In the genomic region with DNA sequence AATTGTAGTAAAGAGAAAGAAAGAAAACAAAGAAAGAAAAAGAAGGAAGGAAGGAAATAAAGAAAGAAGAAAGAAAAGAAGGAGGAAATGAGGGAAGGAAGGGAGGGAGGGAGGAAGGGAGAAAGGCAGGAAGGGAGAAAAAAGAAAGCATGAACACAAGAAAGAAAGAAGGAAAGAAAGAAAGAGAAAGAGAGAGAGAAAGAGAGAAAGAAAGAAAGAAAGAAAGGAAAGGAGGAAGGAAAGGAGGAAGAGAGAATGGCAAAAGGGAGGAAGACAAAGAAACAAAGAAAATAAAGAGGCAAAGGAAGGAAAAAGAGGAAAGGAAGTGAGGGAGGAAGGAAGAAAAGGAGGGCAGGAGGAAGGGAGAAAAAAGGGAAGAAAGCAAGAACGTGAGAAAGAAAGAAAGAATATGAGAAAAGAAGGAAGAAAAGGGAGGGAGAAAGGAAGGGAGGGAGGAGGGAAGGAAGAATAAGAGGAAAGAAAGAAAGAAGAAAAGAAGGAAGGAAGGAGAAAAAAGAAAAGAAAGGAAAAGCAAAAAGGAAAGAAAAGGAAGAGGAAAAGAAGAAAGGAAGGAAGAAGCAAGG, we compare ENCODE assay signal across 3 cellular contexts.
TF ChIP-seq lines count a peak whose summit lies in the region.
"Not testable (repeated sequence)": the region's sequence is repeated elsewhere in the genome, so short reads cannot be mapped to it uniquely, and the experiment has no call there.

No MANE protein-coding gene starts in this region.

TF ChIP-seq in HEK293, 187 proteins besides CTCF, POLR2A, EP300 and RAD21:
- TF ChIP-seq ZNF366 (tag by site-specific recombination; conservative IDR thresholded peaks at IDR 0.05) (peak; percentile 49; the same call in 1 of the 2 replicates), PRDM1 (tag by site-specific recombination; IDR thresholded peaks at IDR 0.05) (peak; percentile 67)

TF ChIP-seq in K562, 482 proteins besides CTCF, POLR2A, EP300 and RAD21:
- TF ChIP-seq, protein P1, sequence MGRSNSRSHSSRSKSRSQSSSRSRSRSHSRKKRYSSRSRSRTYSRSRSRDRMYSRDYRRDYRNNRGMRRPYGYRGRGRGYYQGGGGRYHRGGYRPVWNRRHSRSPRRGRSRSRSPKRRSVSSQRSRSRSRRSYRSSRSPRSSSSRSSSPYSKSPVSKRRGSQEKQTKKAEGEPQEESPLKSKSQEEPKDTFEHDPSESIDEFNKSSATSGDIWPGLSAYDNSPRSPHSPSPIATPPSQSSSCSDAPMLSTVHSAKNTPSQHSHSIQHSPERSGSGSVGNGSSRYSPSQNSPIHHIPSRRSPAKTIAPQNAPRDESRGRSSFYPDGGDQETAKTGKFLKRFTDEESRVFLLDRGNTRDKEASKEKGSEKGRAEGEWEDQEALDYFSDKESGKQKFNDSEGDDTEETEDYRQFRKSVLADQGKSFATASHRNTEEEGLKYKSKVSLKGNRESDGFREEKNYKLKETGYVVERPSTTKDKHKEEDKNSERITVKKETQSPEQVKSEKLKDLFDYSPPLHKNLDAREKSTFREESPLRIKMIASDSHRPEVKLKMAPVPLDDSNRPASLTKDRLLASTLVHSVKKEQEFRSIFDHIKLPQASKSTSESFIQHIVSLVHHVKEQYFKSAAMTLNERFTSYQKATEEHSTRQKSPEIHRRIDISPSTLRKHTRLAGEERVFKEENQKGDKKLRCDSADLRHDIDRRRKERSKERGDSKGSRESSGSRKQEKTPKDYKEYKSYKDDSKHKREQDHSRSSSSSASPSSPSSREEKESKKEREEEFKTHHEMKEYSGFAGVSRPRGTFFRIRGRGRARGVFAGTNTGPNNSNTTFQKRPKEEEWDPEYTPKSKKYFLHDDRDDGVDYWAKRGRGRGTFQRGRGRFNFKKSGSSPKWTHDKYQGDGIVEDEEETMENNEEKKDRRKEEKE (IDR thresholded peaks at IDR 0.05; ENCODE audit: borderline replicate concordance in 1 of 2, control insufficient read depth in 1 of 2, low read depth in 2 of 2, low read length in 1 of 2) = 0 out of 4 replicates have a peak, but pooled peaks of 1 of the 2 experiments have one; percentile 72
- TF ChIP-seq, protein P2, sequence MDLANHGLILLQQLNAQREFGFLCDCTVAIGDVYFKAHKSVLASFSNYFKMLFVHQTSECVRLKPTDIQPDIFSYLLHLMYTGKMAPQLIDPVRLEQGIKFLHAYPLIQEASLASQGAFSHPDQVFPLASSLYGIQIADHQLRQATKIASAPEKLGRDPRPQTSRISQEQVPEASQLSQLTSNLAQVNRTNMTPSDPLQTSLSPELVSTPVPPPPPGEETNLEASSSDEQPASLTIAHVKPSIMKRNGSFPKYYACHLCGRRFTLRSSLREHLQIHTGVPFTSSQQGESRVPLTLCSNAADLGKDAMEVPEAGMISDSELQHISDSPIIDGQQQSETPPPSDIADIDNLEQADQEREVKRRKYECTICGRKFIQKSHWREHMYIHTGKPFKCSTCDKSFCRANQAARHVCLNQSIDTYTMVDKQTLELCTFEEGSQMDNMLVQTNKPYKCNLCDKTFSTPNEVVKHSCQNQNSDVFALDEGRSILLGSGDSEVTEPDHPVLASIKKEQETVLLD (IDR thresholded peaks at IDR 0.05) = 0 out of 2 replicates have a peak, but pooled peaks have one; percentile 34
- TF ChIP-seq, protein P3, sequence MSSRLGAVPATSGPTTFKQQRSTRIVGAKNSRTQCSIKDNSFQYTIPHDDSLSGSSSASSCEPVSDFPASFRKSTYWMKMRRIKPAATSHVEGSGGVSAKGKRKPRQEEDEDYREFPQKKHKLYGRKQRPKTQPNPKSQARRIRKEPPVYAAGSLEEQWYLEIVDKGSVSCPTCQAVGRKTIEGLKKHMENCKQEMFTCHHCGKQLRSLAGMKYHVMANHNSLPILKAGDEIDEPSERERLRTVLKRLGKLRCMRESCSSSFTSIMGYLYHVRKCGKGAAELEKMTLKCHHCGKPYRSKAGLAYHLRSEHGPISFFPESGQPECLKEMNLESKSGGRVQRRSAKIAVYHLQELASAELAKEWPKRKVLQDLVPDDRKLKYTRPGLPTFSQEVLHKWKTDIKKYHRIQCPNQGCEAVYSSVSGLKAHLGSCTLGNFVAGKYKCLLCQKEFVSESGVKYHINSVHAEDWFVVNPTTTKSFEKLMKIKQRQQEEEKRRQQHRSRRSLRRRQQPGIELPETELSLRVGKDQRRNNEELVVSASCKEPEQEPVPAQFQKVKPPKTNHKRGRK (tag; IDR thresholded peaks at IDR 0.05) = peak; percentile 98
- TF ChIP-seq, protein P4, sequence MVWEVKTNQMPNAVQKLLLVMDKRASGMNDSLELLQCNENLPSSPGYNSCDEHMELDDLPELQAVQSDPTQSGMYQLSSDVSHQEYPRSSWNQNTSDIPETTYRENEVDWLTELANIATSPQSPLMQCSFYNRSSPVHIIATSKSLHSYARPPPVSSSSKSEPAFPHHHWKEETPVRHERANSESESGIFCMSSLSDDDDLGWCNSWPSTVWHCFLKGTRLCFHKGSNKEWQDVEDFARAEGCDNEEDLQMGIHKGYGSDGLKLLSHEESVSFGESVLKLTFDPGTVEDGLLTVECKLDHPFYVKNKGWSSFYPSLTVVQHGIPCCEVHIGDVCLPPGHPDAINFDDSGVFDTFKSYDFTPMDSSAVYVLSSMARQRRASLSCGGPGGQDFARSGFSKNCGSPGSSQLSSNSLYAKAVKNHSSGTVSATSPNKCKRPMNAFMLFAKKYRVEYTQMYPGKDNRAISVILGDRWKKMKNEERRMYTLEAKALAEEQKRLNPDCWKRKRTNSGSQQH (CRISPR knock-in tag; IDR thresholded peaks at IDR 0.05) = 0 out of 2 replicates have a peak, but pooled peaks have one; percentile 54

TF ChIP-seq in HepG2, 621 proteins besides CTCF, POLR2A, EP300 and RAD21:
- 0 out of 2 replicates have a peak, but pooled peaks have one; percentile 6 for TF ChIP-seq LCORL (IDR thresholded peaks at IDR 0.05)
- not testable (repeated sequence) for TF ChIP-seq LCORL (CRISPR knock-in tag; IDR thresholded peaks at IDR 0.05); ATF7 (CRISPR knock-in tag; IDR thresholded peaks at IDR 0.05); NONO (CRISPR knock-in tag; conservative IDR thresholded peaks at IDR 0.05); FOXP1 (CRISPR knock-in tag; IDR thresholded peaks at IDR 0.05)
- TF ChIP-seq, protein P5, sequence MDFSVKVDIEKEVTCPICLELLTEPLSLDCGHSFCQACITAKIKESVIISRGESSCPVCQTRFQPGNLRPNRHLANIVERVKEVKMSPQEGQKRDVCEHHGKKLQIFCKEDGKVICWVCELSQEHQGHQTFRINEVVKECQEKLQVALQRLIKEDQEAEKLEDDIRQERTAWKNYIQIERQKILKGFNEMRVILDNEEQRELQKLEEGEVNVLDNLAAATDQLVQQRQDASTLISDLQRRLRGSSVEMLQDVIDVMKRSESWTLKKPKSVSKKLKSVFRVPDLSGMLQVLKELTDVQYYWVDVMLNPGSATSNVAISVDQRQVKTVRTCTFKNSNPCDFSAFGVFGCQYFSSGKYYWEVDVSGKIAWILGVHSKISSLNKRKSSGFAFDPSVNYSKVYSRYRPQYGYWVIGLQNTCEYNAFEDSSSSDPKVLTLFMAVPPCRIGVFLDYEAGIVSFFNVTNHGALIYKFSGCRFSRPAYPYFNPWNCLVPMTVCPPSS (IDR thresholded peaks at IDR 0.05) = peak; percentile 95; the same call in 1 of the 2 replicates
- TF ChIP-seq, protein P6, sequence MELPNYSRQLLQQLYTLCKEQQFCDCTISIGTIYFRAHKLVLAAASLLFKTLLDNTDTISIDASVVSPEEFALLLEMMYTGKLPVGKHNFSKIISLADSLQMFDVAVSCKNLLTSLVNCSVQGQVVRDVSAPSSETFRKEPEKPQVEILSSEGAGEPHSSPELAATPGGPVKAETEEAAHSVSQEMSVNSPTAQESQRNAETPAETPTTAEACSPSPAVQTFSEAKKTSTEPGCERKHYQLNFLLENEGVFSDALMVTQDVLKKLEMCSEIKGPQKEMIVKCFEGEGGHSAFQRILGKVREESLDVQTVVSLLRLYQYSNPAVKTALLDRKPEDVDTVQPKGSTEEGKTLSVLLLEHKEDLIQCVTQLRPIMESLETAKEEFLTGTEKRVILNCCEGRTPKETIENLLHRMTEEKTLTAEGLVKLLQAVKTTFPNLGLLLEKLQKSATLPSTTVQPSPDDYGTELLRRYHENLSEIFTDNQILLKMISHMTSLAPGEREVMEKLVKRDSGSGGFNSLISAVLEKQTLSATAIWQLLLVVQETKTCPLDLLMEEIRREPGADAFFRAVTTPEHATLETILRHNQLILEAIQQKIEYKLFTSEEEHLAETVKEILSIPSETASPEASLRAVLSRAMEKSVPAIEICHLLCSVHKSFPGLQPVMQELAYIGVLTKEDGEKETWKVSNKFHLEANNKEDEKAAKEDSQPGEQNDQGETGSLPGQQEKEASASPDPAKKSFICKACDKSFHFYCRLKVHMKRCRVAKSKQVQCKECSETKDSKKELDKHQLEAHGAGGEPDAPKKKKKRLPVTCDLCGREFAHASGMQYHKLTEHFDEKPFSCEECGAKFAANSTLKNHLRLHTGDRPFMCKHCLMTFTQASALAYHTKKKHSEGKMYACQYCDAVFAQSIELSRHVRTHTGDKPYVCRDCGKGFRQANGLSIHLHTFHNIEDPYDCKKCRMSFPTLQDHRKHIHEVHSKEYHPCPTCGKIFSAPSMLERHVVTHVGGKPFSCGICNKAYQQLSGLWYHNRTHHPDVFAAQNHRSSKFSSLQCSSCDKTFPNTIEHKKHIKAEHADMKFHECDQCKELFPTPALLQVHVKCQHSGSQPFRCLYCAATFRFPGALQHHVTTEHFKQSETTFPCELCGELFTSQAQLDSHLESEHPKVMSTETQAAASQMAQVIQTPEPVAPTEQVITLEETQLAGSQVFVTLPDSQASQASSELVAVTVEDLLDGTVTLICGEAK (IDR thresholded peaks at IDR 0.05) = peak; percentile 26; the same call in 1 of the 2 replicates
- TF ChIP-seq, protein P6 (CRISPR knock-in tag; IDR thresholded peaks at IDR 0.05) = not testable (repeated sequence)
- TF ChIP-seq PLRG1 (conservative IDR thresholded peaks at IDR 0.05) = peak; percentile 63; the same call in 1 of the 2 replicates
- TF ChIP-seq ARNT (IDR thresholded peaks at IDR 0.05) = peak; percentile 76; the same call in 1 of the 2 replicates
- 0 out of 2 replicates have a peak, but pooled peaks have one; percentile 19 for TF ChIP-seq FOXK2 (IDR thresholded peaks at IDR 0.05)
- TF ChIP-seq ATM (IDR thresholded peaks at IDR 0.05; ENCODE audit: borderline replicate concordance) = 0 out of 2 replicates have a peak, but pooled peaks have one; percentile 63
- TF ChIP-seq PHB2 (IDR thresholded peaks at IDR 0.05; ENCODE audit: partially characterized antibody) = peak; percentile 62
- 0 out of 2 replicates have a peak, but pooled peaks have one; percentile 14 for TF ChIP-seq ATF7 (IDR thresholded peaks at IDR 0.05)
- TF ChIP-seq NFRKB (IDR thresholded peaks at IDR 0.05) = peak; percentile 34; the same call in 1 of the 2 replicates
- peak; percentile 22; the same call in 1 of the 2 replicates for TF ChIP-seq IKZF1 (IDR thresholded peaks at IDR 0.05)
- TF ChIP-seq NONO (IDR thresholded peaks at IDR 0.05) = peak; percentile 95; the same call in 1 of the 2 replicates
- TF ChIP-seq FOXP1 (IDR thresholded peaks at IDR 0.05) = 0 out of 2 replicates have a peak, but pooled peaks have one; percentile 14
- peak; percentile 84; the same call in 1 of the 2 replicates for TF ChIP-seq NBN (conservative IDR thresholded peaks at IDR 0.05)
